In genomic region chr13:95360464-95361097, GRCh38 we compare ENCODE assay signal across 16 cellular contexts.
"Had no signal": no experiment of that assay in that cellular context is flagged by ENCODE, and none has a peak within 500 bp of the region (broad histone marks: within the 10 kb centered on the region; RNA-seq: fewer than 3 reads in every experiment).

No MANE protein-coding gene starts in this region.

- H3K27me3 Mint-ChIP-seq: dendritic cell treated with granulocyte-macrophage colony-stimulating factor and Interleukin-4, amounts not matched to agents 40 ng/mL and 50 ng/mL, for 4 days had no signal

- H3K4me1 Mint-ChIP-seq: T-cell had no signal

- H3K27ac ChIP-seq: gastrocnemius medialis, left ventricle myocardium inferior, pancreas, skin epidermis, stomach, thoracic aorta, WERI-Rb-1 had no signal

- H3K9me3 ChIP-seq: gastrocnemius medialis, pancreas, thoracic aorta had no signal

- H3K4me1 ChIP-seq: gastrocnemius medialis, pancreas had no signal

- H3K36me3 Mint-ChIP-seq: T-cell had no signal

- H3K36me3 ChIP-seq: gastrocnemius medialis, left ventricle myocardium inferior, pancreas, stomach, thoracic aorta, WERI-Rb-1 had no signal

- DNase-seq: activated CD4-positive, alpha-beta T cell treated with anti-CD3 and anti-CD28 coated beads for 48 hours; activated CD8-positive, alpha-beta T cell treated with anti-CD3 and anti-CD28 coated beads, Interleukin-2, amount 10 ng/mL, durations not matched to agents 7 days and 5 days; activated naive CD4-positive, alpha-beta T cell treated with anti-CD3 and anti-CD28 coated beads for 36 hours; gastrocnemius medialis; left ventricle myocardium inferior; pancreas; stomach; T-cell; T1000; WERI-Rb-1 had no signal

- H3K27me3 ChIP-seq: gastrocnemius medialis, stomach had no signal

- H3K27ac Mint-ChIP-seq: activated CD8-positive, alpha-beta T cell treated with anti-CD3 and anti-CD28 coated beads, Interleukin-2, amount 10 ng/mL, durations not matched to agents 7 days and 5 days; activated naive CD4-positive, alpha-beta T cell treated with anti-CD3 and anti-CD28 coated beads for 36 hours; dendritic cell treated with granulocyte-macrophage colony-stimulating factor and Interleukin-4, amounts not matched to agents 40 ng/mL and 50 ng/mL, for 4 days; T-cell had no signal

- H3K9me3 Mint-ChIP-seq: dendritic cell treated with granulocyte-macrophage colony-stimulating factor and Interleukin-4, amounts not matched to agents 40 ng/mL and 50 ng/mL, for 4 days; T-cell had no signal

- H3K4me3 ChIP-seq: gastrocnemius medialis, left ventricle myocardium inferior, pancreas, skin epidermis, stomach, thoracic aorta had no signal

- FAIRE-seq: keratinocyte, pancreas, urothelium cell line had no signal

- H3K4me3 Mint-ChIP-seq: activated CD8-positive, alpha-beta T cell treated with anti-CD3 and anti-CD28 coated beads, Interleukin-2, amount 10 ng/mL, durations not matched to agents 7 days and 5 days; activated naive CD4-positive, alpha-beta T cell treated with anti-CD3 and anti-CD28 coated beads for 36 hours; dendritic cell treated with granulocyte-macrophage colony-stimulating factor and Interleukin-4, amounts not matched to agents 40 ng/mL and 50 ng/mL, for 4 days; neural crest cell; T-cell had no signal
